Comparison of ENCODE assay signal across 17 cellular contexts in genomic region chr5:141608046-141608445, GRCh38. TPM values are rescaled to one million over a fixed set of nuclear protein-coding genes. Genes with fewer than 3 reads are reported as not detected.
DNase-seq lines count a peak whose midpoint lies in the region; ATAC-seq, FAIRE-seq and TF ChIP-seq lines count a peak whose summit lies in the region.
"Had no signal": no experiment of that assay in that cellular context is flagged by ENCODE, and none has a peak within 500 bp of the region (broad histone marks: within the 10 kb centered on the region; RNA-seq: fewer than 3 reads in every experiment).

No MANE protein-coding gene starts in this region.

- H3K27ac ChIP-seq in kidney (ENCODE audit: low read depth in 2 of 2, low read length in 2 of 2) = peak overlapping the region; percentile 47 to 78
- H3K27ac ChIP-seq: sigmoid colon, thyroid gland had no signal

- H3K36me3 Mint-ChIP-seq in activated CD8-positive, alpha-beta memory T cell treated with anti-CD3 and anti-CD28 coated beads, Interleukin-2, amount 10 ng/mL, durations not matched to agents 7 days and 5 days = peaks cover 37% of the 10 kb centered on the region
- peaks cover 21% of the 10 kb centered on the region for H3K36me3 Mint-ChIP-seq in activated B cell treated with CpG ODN at 0.5 μM for 24 hours (ENCODE audit: low read depth)

- FAIRE-seq in kidney (lab: Jason Lieb, UNC) = no peak
- FAIRE-seq: GM18507, islet of Langerhans had no signal

- intact Hi-C loops in activated B cell treated with CpG ODN at 0.5 μM for 24 hours (cut with micrococcal nuclease) (no loop called here), kidney (cut with DNase I) (no loop called here)

- peak overlapping the region in 1 of 2 donors; percentile 10 for H3K4me3 ChIP-seq in kidney (ENCODE audit: low read length in 2 of 2)
- H3K4me3 ChIP-seq: sigmoid colon, thyroid gland had no signal

- peak overlapping the region; percentile 95 for H3K27ac Mint-ChIP-seq in activated CD8-positive, alpha-beta memory T cell treated with anti-CD3 and anti-CD28 coated beads, Interleukin-2, amount 10 ng/mL, durations not matched to agents 7 days and 5 days
- H3K27ac Mint-ChIP-seq in activated B cell treated with CpG ODN at 0.5 μM for 24 hours = peak overlapping the region; percentile 93
- peak overlapping the region in 1 of 2 donors; percentile 79 for H3K27ac Mint-ChIP-seq in stimulated activated naive CD8-positive, alpha-beta T cell treated with anti-CD3 and anti-CD28 coated beads, Interleukin-15, amount 100 ng/mL, for 72 hours

- H3K4me3 Mint-ChIP-seq in activated CD8-positive, alpha-beta memory T cell treated with anti-CD3 and anti-CD28 coated beads, Interleukin-2, amount 10 ng/mL, durations not matched to agents 7 days and 5 days = peak overlapping the region; percentile 52
- peak overlapping the region; percentile 38 for H3K4me3 Mint-ChIP-seq in activated B cell treated with CpG ODN at 0.5 μM for 24 hours
- H3K4me3 Mint-ChIP-seq in stimulated activated naive CD8-positive, alpha-beta T cell treated with anti-CD3 and anti-CD28 coated beads, Interleukin-15, amount 100 ng/mL, for 72 hours = peak overlapping the region; percentile 24 to 30

- CTCF ChIA-PET in activated CD8-positive, alpha-beta memory T cell treated with anti-CD3 and anti-CD28 coated beads, Interleukin-2, amount 10 ng/mL, durations not matched to agents 7 days and 5 days (lab: Charles Lee) = interaction anchor here (0.8 to 13.7 kb wide), 7 partner anchors 8 to 57 kb away, joined by 3 to 274 read pairs (median 10); partner anchors contain the start of genes DIAPH1 and FCHSD1
- CTCF ChIA-PET in activated B cell treated with CpG ODN at 0.5 μM for 24 hours (lab: Charles Lee) = interaction anchor here (1.2 to 5.2 kb wide), 3 partner anchors 11 to 44 kb away, joined by 3 to 32 read pairs (median 7); partner anchors contain the start of gene DIAPH1

- peaks cover 79% of the 10 kb centered on the region for H3K4me1 Mint-ChIP-seq in activated CD8-positive, alpha-beta memory T cell treated with anti-CD3 and anti-CD28 coated beads, Interleukin-2, amount 10 ng/mL, durations not matched to agents 7 days and 5 days
- peaks cover 84% of the 10 kb centered on the region for H3K4me1 Mint-ChIP-seq in activated B cell treated with CpG ODN at 0.5 μM for 24 hours
- peaks cover 95% of the 10 kb centered on the region for H3K4me1 Mint-ChIP-seq in stimulated activated naive CD8-positive, alpha-beta T cell treated with anti-CD3 and anti-CD28 coated beads, Interleukin-15, amount 100 ng/mL, for 72 hours

- POLR2A ChIA-PET in activated B cell treated with CpG ODN at 0.5 μM for 24 hours (lab: Charles Lee) = interaction anchor here (1.4 to 5.7 kb wide), 2 partner anchors 10 to 28 kb away, joined by 3 to 63 read pairs; partner anchors contain the start of genes DIAPH1, HDAC3 and RELL2

- H3K9ac ChIP-seq in kidney (ENCODE audit: low read length in 2 of 2) = peak overlapping the region in 1 of 2 donors; percentile 10

- peaks cover 8 to 29% of the 10 kb centered on the region in 2 donors for H3K4me1 ChIP-seq in kidney (ENCODE audit: control insufficient read depth in 1 of 2, insufficient read depth in 1 of 2, low read depth in 1 of 2, low read length in 2 of 2)

- no peak for ATAC-seq in activated CD8-positive, alpha-beta memory T cell treated with anti-CD3 and anti-CD28 coated beads, Interleukin-2, amount 10 ng/mL, durations not matched to agents 7 days and 5 days
- no peak for ATAC-seq in activated B cell treated with CpG ODN at 0.5 μM for 24 hours (ENCODE audit: low read depth)
- no peak for ATAC-seq in stimulated activated naive CD8-positive, alpha-beta T cell treated with anti-CD3 and anti-CD28 coated beads, Interleukin-15, amount 100 ng/mL, for 72 hours
- no peak for ATAC-seq in HG03139 (IDR thresholded peaks at IDR 0.05; ENCODE audit: unreplicated experiment)
- no peak for ATAC-seq in HG03175 (IDR thresholded peaks at IDR 0.05; ENCODE audit: unreplicated experiment)
- ATAC-seq in GM18520 (IDR thresholded peaks at IDR 0.05; ENCODE audit: unreplicated experiment) = no peak

- H3K9me3 ChIP-seq in kidney (ENCODE audit: control insufficient read depth in 1 of 2, low read length in 2 of 2) = no peaks in the 10 kb centered on the region
- H3K9me3 ChIP-seq: sigmoid colon, thyroid gland had no signal

- no peak for DNase-seq in activated CD8-positive, alpha-beta memory T cell treated with anti-CD3 and anti-CD28 coated beads, Interleukin-2, amount 10 ng/mL, durations not matched to agents 7 days and 5 days
- no peak for DNase-seq in activated CD8-positive, alpha-beta memory T cell treated with anti-CD3 and anti-CD28 coated beads, Interleukin-2, amount 50 U/mL, for 4 hours
- DNase-seq in activated B cell treated with CpG ODN at 0.5 μM for 24 hours (no peak), kidney (no peak)
- DNase-seq in stimulated activated naive CD8-positive, alpha-beta T cell treated with anti-CD3 and anti-CD28 coated beads, Interleukin-15, amount 100 ng/mL, for 72 hours = no peak
- DNase-seq: activated CD4-positive, CD25-positive, alpha-beta regulatory T cell; foreskin fibroblast; NCI-H1694 treated with DMSO at 0.1 percent for 48 hours; NCI-H774; SHP77 treated with DMSO at 0.1 percent for 48 hours; sigmoid colon; thyroid gland had no signal

- TF ChIP-seq CTCF in activated B cell treated with CpG ODN at 0.5 μM for 24 hours (IDR thresholded peaks at IDR 0.05) (no peak), kidney (IDR thresholded peaks at IDR 0.05; ENCODE audit: borderline replicate concordance, extremely low read depth, insufficient read depth) (no peak)

- H3K9me3 Mint-ChIP-seq in activated CD8-positive, alpha-beta memory T cell treated with anti-CD3 and anti-CD28 coated beads, Interleukin-2, amount 10 ng/mL, durations not matched to agents 7 days and 5 days (ENCODE audit: low read depth) = no peaks in the 10 kb centered on the region
- no peaks in the 10 kb centered on the region for H3K9me3 Mint-ChIP-seq in activated B cell treated with CpG ODN at 0.5 μM for 24 hours
- H3K9me3 Mint-ChIP-seq in stimulated activated naive CD8-positive, alpha-beta T cell treated with anti-CD3 and anti-CD28 coated beads, Interleukin-15, amount 100 ng/mL, for 72 hours = no peaks in the 10 kb centered on the region

- no peaks in the 10 kb centered on the region for H3K36me3 ChIP-seq in kidney (ENCODE audit: control insufficient read depth in 1 of 2, insufficient read depth in 2 of 2, low read length in 2 of 2)
- H3K36me3 ChIP-seq: sigmoid colon, thyroid gland had no signal

- no peaks in the 10 kb centered on the region for H3K27me3 Mint-ChIP-seq in activated CD8-positive, alpha-beta memory T cell treated with anti-CD3 and anti-CD28 coated beads, Interleukin-2, amount 10 ng/mL, durations not matched to agents 7 days and 5 days
- H3K27me3 Mint-ChIP-seq in activated B cell treated with CpG ODN at 0.5 μM for 24 hours = no peaks in the 10 kb centered on the region
- no peaks in the 10 kb centered on the region for H3K27me3 Mint-ChIP-seq in stimulated activated naive CD8-positive, alpha-beta T cell treated with anti-CD3 and anti-CD28 coated beads, Interleukin-15, amount 100 ng/mL, for 72 hours

RNA-seq across cellular contexts. Expression of gene DIAPH1, which starts 10.8 kb away (rescaled TPM):
- total RNA-seq in activated CD8-positive, alpha-beta memory T cell treated with anti-CD3 and anti-CD28 coated beads, Interleukin-2, amount 10 ng/mL, durations not matched to agents 7 days and 5 days = 100 to 1,000 TPM; 284 to 295 TPM
- total RNA-seq in activated B cell treated with CpG ODN at 0.5 μM for 24 hours (136 and 138 TPM in 2 replicates), kidney (156 TPM)
- polyA plus RNA-seq in kidney (ENCODE audit: insufficient read depth, low read depth, low replicate concordance) = 60.6 TPM

RNA-seq across cellular contexts. Expression of gene HDAC3, which starts 28.6 kb away (rescaled TPM):
- 10 to 100 TPM; 87.1 to 90.0 TPM for total RNA-seq in activated CD8-positive, alpha-beta memory T cell treated with anti-CD3 and anti-CD28 coated beads, Interleukin-2, amount 10 ng/mL, durations not matched to agents 7 days and 5 days
- total RNA-seq in activated B cell treated with CpG ODN at 0.5 μM for 24 hours (101 and 102 TPM in 2 replicates), kidney (44.7 TPM)
- 47.5 TPM for polyA plus RNA-seq in kidney (ENCODE audit: insufficient read depth, low read depth, low replicate concordance)

RNA-seq across cellular contexts. Expression of gene RELL2, which starts 28.8 kb away (rescaled TPM):
- 10 to 100 TPM; 28.0 to 35.8 TPM for total RNA-seq in activated CD8-positive, alpha-beta memory T cell treated with anti-CD3 and anti-CD28 coated beads, Interleukin-2, amount 10 ng/mL, durations not matched to agents 7 days and 5 days
- total RNA-seq in activated B cell treated with CpG ODN at 0.5 μM for 24 hours = 16.8 and 18.9 TPM in 2 replicates
- total RNA-seq in kidney = 3.0 TPM
- 8.2 TPM for polyA plus RNA-seq in kidney (ENCODE audit: insufficient read depth, low read depth, low replicate concordance)

RNA-seq across cellular contexts. Expression of gene FCHSD1, which starts 43.2 kb away (rescaled TPM):
- total RNA-seq in activated CD8-positive, alpha-beta memory T cell treated with anti-CD3 and anti-CD28 coated beads, Interleukin-2, amount 10 ng/mL, durations not matched to agents 7 days and 5 days = 10 to 100 TPM; 46.5 to 64.1 TPM
- total RNA-seq in activated B cell treated with CpG ODN at 0.5 μM for 24 hours (63.2 and 79.5 TPM in 2 replicates), kidney (20.3 TPM)
- polyA plus RNA-seq in kidney (ENCODE audit: insufficient read depth, low read depth, low replicate concordance) = 6.4 TPM
